ENCODE assay signal across 28 cellular contexts in the genomic region with DNA sequence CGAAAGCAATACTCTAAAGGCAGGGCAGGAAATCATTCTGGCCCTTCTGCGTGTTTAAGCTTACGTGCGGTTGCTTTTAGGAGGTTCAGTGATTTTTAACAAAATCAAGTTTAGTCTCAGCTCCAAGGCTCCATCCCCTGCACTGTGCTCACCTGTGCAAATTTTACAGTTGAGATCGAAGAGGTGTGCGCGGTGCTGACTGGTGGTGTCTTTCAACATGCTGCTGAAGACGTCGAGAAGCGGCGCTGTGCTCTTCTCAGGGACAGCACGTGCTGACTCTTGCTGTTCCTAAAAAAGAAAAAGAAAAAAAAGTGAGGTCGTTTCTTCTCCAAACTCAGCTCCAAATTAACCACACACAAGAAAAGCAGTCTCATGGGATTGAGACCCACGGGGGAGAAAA. TPM values are rescaled to one million over a fixed set of nuclear protein-coding genes. Genes with fewer than 3 reads are reported as not detected.
"Had no signal": no experiment of that assay in that cellular context is flagged by ENCODE, and none has a peak within 500 bp of the region (broad histone marks: within the 10 kb centered on the region; RNA-seq: fewer than 3 reads in every experiment).

No MANE protein-coding gene starts in this region.

- H3K4me3 ChIP-seq: colonic mucosa, esophagus squamous epithelium, heart right ventricle, left lung, psoas muscle, sigmoid colon, testis, tibial artery had no signal

- H3K27me3 Mint-ChIP-seq: dendritic cell treated with granulocyte-macrophage colony-stimulating factor and Interleukin-4, amounts not matched to agents 40 ng/mL and 50 ng/mL, for 4 days; naive thymus-derived CD8-positive, alpha-beta T cell; stimulated activated memory B cell treated with anti-CD40 and anti-IgM and Interleukin-4, amounts not matched to agents 10 μg/mL and 1 μg/mL and 100 μg/mL, for 72 hours; type B pancreatic cell had no signal

- FAIRE-seq: islet of Langerhans had no signal

- H2AFZ ChIP-seq: parathyroid adenoma had no signal

- DNase-seq: colonic mucosa; effector memory CD4-positive, alpha-beta T cell; erythroblast; esophagus squamous epithelium; foreskin melanocyte; glutamatergic neuron; heart right ventricle; hippocampal formation; left lung; naive thymus-derived CD8-positive, alpha-beta T cell; occipital lobe; psoas muscle; right cardiac atrium; sigmoid colon; stimulated activated CD4-positive, alpha-beta T cell treated with anti-CD3 and anti-CD28 coated beads, Interleukin-4, amount 100 ng/mL, for 4 hours; stimulated activated naive CD8-positive, alpha-beta T cell treated with anti-CD3 and anti-CD28 coated beads, Interleukin-15, Interleukin-2, amounts not matched to agents 100 U/mL and 50 U/mL, for 24 hours; substantia nigra; testis; tibial artery had no signal

- H3K9me3 Mint-ChIP-seq: dendritic cell treated with granulocyte-macrophage colony-stimulating factor and Interleukin-4, amounts not matched to agents 40 ng/mL and 50 ng/mL, for 4 days; naive thymus-derived CD8-positive, alpha-beta T cell; stimulated activated memory B cell treated with anti-CD40 and anti-IgM and Interleukin-4, amounts not matched to agents 10 μg/mL and 1 μg/mL and 100 μg/mL, for 72 hours; type B pancreatic cell had no signal

- H3K27me3 ChIP-seq: colonic mucosa, esophagus squamous epithelium, heart right ventricle, left lung, sigmoid colon, testis, tibial artery had no signal

- H3K4me3 Mint-ChIP-seq: dendritic cell treated with granulocyte-macrophage colony-stimulating factor and Interleukin-4, amounts not matched to agents 40 ng/mL and 50 ng/mL, for 4 days; naive thymus-derived CD8-positive, alpha-beta T cell; stimulated activated memory B cell treated with anti-CD40 and anti-IgM and Interleukin-4, amounts not matched to agents 10 μg/mL and 1 μg/mL and 100 μg/mL, for 72 hours; type B pancreatic cell had no signal

- ATAC-seq: heart right ventricle; left cardiac atrium; left lung; naive thymus-derived CD8-positive, alpha-beta T cell; psoas muscle; right cardiac atrium; stimulated activated memory B cell treated with anti-CD40 and anti-IgM and Interleukin-4, amounts not matched to agents 10 μg/mL and 1 μg/mL and 100 μg/mL, for 72 hours; stimulated activated naive CD8-positive, alpha-beta T cell treated with anti-CD3 and anti-CD28 coated beads, Interleukin-15, Interleukin-2, amounts not matched to agents 100 U/mL and 50 U/mL, for 24 hours had no signal

- H3K27ac Mint-ChIP-seq: dendritic cell treated with granulocyte-macrophage colony-stimulating factor and Interleukin-4, amounts not matched to agents 40 ng/mL and 50 ng/mL, for 4 days; stimulated activated memory B cell treated with anti-CD40 and anti-IgM and Interleukin-4, amounts not matched to agents 10 μg/mL and 1 μg/mL and 100 μg/mL, for 72 hours; type B pancreatic cell had no signal

- H3K27ac ChIP-seq: colonic mucosa, esophagus squamous epithelium, heart right ventricle, left lung, parathyroid adenoma, psoas muscle, sigmoid colon, testis, tibial artery had no signal

- H3K4me1 ChIP-seq: psoas muscle, testis had no signal

- H3K9ac ChIP-seq: parathyroid adenoma had no signal

- H3K9me3 ChIP-seq: colonic mucosa, esophagus squamous epithelium, heart right ventricle, left lung, psoas muscle, sigmoid colon, testis, tibial artery had no signal

RNA-seq across cellular contexts. Expression of a gene that starts 58.2 kb away (rescaled TPM):
- total RNA-seq: myocyte, skeletal muscle tissue had no signal
- polyA plus RNA-seq: neural cell had no signal
